10 cellular contexts compared by ENCODE assay signal in the genomic region with DNA sequence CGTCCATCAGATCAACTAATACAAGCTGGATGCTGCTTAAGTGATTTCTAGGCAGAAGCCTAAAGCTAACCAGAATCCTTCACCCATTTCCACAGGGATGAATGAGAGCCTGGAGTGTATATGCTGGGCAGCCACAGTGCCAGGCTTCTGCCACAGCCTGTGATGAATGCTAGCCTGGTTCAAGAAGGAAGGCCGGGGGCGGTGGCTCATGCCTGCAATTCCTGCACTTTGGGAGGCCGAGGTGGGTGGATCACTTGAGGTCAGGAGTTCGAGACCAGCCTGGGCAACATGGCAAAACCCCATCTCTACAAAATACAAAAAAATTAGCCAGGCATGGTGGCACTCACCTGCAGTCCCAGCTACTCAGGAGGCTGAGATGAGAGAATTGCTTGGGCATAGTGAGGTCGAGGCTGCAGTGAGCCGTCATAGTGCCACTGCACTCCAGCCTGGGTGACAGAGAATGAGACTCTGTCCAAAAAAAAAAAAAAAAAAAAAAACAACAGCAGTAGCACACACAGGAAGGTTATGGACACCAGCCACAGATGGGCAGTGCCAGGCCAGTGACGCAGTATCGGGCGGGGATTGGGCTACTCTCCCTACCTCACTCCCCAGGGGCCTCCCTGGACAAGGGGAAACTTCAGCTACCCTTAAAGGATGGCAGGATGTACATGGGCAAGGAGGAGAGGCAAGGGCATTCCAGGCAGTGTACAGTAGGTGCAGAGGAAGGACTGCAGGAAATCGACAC. TPM values are rescaled to one million over a fixed set of nuclear protein-coding genes. Genes with fewer than 3 reads are reported as not detected.
DNase-seq lines count a peak whose midpoint lies in the region; ATAC-seq and TF ChIP-seq lines count a peak whose summit lies in the region.
"Had no signal": no experiment of that assay in that cellular context is flagged by ENCODE, and none has a peak within 500 bp of the region (broad histone marks: within the 10 kb centered on the region; RNA-seq: fewer than 3 reads in every experiment).

No MANE protein-coding gene starts in this region.

- no peak overlapping the region for H2BK12ac ChIP-seq in mesenchymal stem cell (ENCODE audit: low read length in 2 of 2)

- no peaks in the 10 kb centered on the region for H3K36me3 Mint-ChIP-seq in stimulated activated naive CD8-positive, alpha-beta T cell treated with anti-CD3 and anti-CD28 coated beads, Interleukin-15, Interleukin-2, amounts not matched to agents 100 ng/mL and 50 ng/mL, for 24 hours (ENCODE audit: low read depth)
- no peaks in the 10 kb centered on the region for H3K36me3 Mint-ChIP-seq in activated T-helper 2 cell treated with anti-CD3 and anti-CD28 coated beads, Interferon-gamma antibody, Interleukin-2, Interleukin-4, amounts not matched to agents 10 μg/mL and 5 μg/mL and 100 μg/mL, durations not matched to agents 14 hours and 24 hours and 36 hours (ENCODE audit: low read depth)
- H3K36me3 Mint-ChIP-seq: activated naive CD4-positive, alpha-beta T cell treated with anti-CD3 and anti-CD28 coated beads, Interleukin-2, amount 10 ng/mL, durations not matched to agents 7 days and 5 days had no signal

- no peak overlapping the region for H4K8ac ChIP-seq in mesenchymal stem cell (ENCODE audit: low read length)

- intact Hi-C loops in activated T-helper 2 cell treated with anti-CD3 and anti-CD28 coated beads, Interferon-gamma antibody, Interleukin-2, Interleukin-4, amounts not matched to agents 10 μg/mL and 5 μg/mL and 100 μg/mL, durations not matched to agents 14 hours and 24 hours and 36 hours (cut with micrococcal nuclease): no loop called here

- H3K18ac ChIP-seq in mesenchymal stem cell (ENCODE audit: low read depth in 1 of 2, low read length in 2 of 2): no peak overlapping the region

- H3K4me1 ChIP-seq in mesenchymal stem cell (ENCODE audit: control insufficient read depth, insufficient read depth, low read depth, low read length): peaks cover 23% of the 10 kb centered on the region
- H3K4me1 ChIP-seq in foreskin keratinocyte: peaks cover 3% of the 10 kb centered on the region
- H3K4me1 ChIP-seq: prostate gland had no signal

- H3K27ac ChIP-seq in mesenchymal stem cell (ENCODE audit: low read length, poor library complexity, severe bottlenecking): no peak overlapping the region
- no peak overlapping the region for H3K27ac ChIP-seq in foreskin keratinocyte
- H3K27ac ChIP-seq: prostate gland had no signal

- no peak overlapping the region for H3K4me2 ChIP-seq in mesenchymal stem cell (ENCODE audit: low read length, poor library complexity, severe bottlenecking)

- H3K4me1 Mint-ChIP-seq in stimulated activated naive CD8-positive, alpha-beta T cell treated with anti-CD3 and anti-CD28 coated beads, Interleukin-15, Interleukin-2, amounts not matched to agents 100 ng/mL and 50 ng/mL, for 24 hours (ENCODE audit: low read depth): peaks cover 36% of the 10 kb centered on the region
- peaks cover 24% of the 10 kb centered on the region for H3K4me1 Mint-ChIP-seq in activated T-helper 2 cell treated with anti-CD3 and anti-CD28 coated beads, Interferon-gamma antibody, Interleukin-2, Interleukin-4, amounts not matched to agents 10 μg/mL and 5 μg/mL and 100 μg/mL, durations not matched to agents 14 hours and 24 hours and 36 hours (ENCODE audit: low read depth)

- WGBS in mesenchymal stem cell: 82% methylated on average over 6 of the region's 11 CpGs

- no peak overlapping the region for H2BK15ac ChIP-seq in mesenchymal stem cell (ENCODE audit: low read depth, poor library complexity, severe bottlenecking)

- ATAC-seq in stimulated activated naive CD8-positive, alpha-beta T cell treated with anti-CD3 and anti-CD28 coated beads, Interleukin-15, Interleukin-2, amounts not matched to agents 100 U/mL and 50 U/mL, for 24 hours: no peak
- ATAC-seq in foreskin keratinocyte: no peak

- H3K9me3 ChIP-seq in mesenchymal stem cell (ENCODE audit: control insufficient read depth, low read length): no peaks in the 10 kb centered on the region
- H3K9me3 ChIP-seq: prostate gland had no signal

- peak overlapping the region; percentile 44 for H3K9ac ChIP-seq in mesenchymal stem cell (ENCODE audit: low read length)

- H3K79me1 ChIP-seq in mesenchymal stem cell (replicated peaks; ENCODE audit: low read length, poor library complexity, severe bottlenecking): no peaks in the 10 kb centered on the region

- H3K4me3 Mint-ChIP-seq in stimulated activated naive CD8-positive, alpha-beta T cell treated with anti-CD3 and anti-CD28 coated beads, Interleukin-15, Interleukin-2, amounts not matched to agents 100 ng/mL and 50 ng/mL, for 24 hours: peak overlapping the region; percentile 54
- peak overlapping the region; percentile 17 for H3K4me3 Mint-ChIP-seq in activated T-helper 2 cell treated with anti-CD3 and anti-CD28 coated beads, Interferon-gamma antibody, Interleukin-2, Interleukin-4, amounts not matched to agents 10 μg/mL and 5 μg/mL and 100 μg/mL, durations not matched to agents 14 hours and 24 hours and 36 hours (ENCODE audit: low read depth)
- H3K4me3 Mint-ChIP-seq: activated naive CD4-positive, alpha-beta T cell treated with anti-CD3 and anti-CD28 coated beads, Interleukin-2, amount 10 ng/mL, durations not matched to agents 7 days and 5 days had no signal

- no peak overlapping the region for H2AFZ ChIP-seq in mesenchymal stem cell (ENCODE audit: low read depth, low read length)

- H2BK120ac ChIP-seq in mesenchymal stem cell (ENCODE audit: low read depth, low read length): no peak overlapping the region

- H3K9me3 Mint-ChIP-seq in stimulated activated naive CD8-positive, alpha-beta T cell treated with anti-CD3 and anti-CD28 coated beads, Interleukin-15, Interleukin-2, amounts not matched to agents 100 ng/mL and 50 ng/mL, for 24 hours: no peaks in the 10 kb centered on the region
- no peaks in the 10 kb centered on the region for H3K9me3 Mint-ChIP-seq in activated T-helper 2 cell treated with anti-CD3 and anti-CD28 coated beads, Interferon-gamma antibody, Interleukin-2, Interleukin-4, amounts not matched to agents 10 μg/mL and 5 μg/mL and 100 μg/mL, durations not matched to agents 14 hours and 24 hours and 36 hours
- H3K9me3 Mint-ChIP-seq: activated naive CD4-positive, alpha-beta T cell treated with anti-CD3 and anti-CD28 coated beads, Interleukin-2, amount 10 ng/mL, durations not matched to agents 7 days and 5 days had no signal

- H3K36me3 ChIP-seq in mesenchymal stem cell (ENCODE audit: control insufficient read depth in 1 of 2, insufficient read depth in 2 of 2, low read depth in 1 of 2, low read length in 2 of 2): no peaks in the 10 kb centered on the region
- H3K36me3 ChIP-seq: prostate gland had no signal

- H2AK5ac ChIP-seq in mesenchymal stem cell (ENCODE audit: low read length, severe bottlenecking): no peak overlapping the region

- no peak overlapping the region for H2BK5ac ChIP-seq in mesenchymal stem cell (ENCODE audit: low read depth, low read length, poor library complexity, severe bottlenecking)

- H3K27me3 ChIP-seq in mesenchymal stem cell (ENCODE audit: control insufficient read depth in 1 of 2, insufficient read depth in 1 of 2, low read length in 2 of 2): peaks cover 0 to 14% of the 10 kb centered on the region in 2 experiments
- H3K27me3 ChIP-seq in foreskin keratinocyte: no peaks in the 10 kb centered on the region

- H4K91ac ChIP-seq in mesenchymal stem cell (ENCODE audit: low read length): no peak overlapping the region

- no peak overlapping the region for H3K27ac Mint-ChIP-seq in stimulated activated naive CD8-positive, alpha-beta T cell treated with anti-CD3 and anti-CD28 coated beads, Interleukin-15, Interleukin-2, amounts not matched to agents 100 ng/mL and 50 ng/mL, for 24 hours
- H3K27ac Mint-ChIP-seq in activated T-helper 2 cell treated with anti-CD3 and anti-CD28 coated beads, Interferon-gamma antibody, Interleukin-2, Interleukin-4, amounts not matched to agents 10 μg/mL and 5 μg/mL and 100 μg/mL, durations not matched to agents 14 hours and 24 hours and 36 hours: no peak overlapping the region

- peaks cover 4% of the 10 kb centered on the region for H3K27me3 Mint-ChIP-seq in stimulated activated naive CD8-positive, alpha-beta T cell treated with anti-CD3 and anti-CD28 coated beads, Interleukin-15, Interleukin-2, amounts not matched to agents 100 ng/mL and 50 ng/mL, for 24 hours
- peaks cover 2% of the 10 kb centered on the region for H3K27me3 Mint-ChIP-seq in activated T-helper 2 cell treated with anti-CD3 and anti-CD28 coated beads, Interferon-gamma antibody, Interleukin-2, Interleukin-4, amounts not matched to agents 10 μg/mL and 5 μg/mL and 100 μg/mL, durations not matched to agents 14 hours and 24 hours and 36 hours (ENCODE audit: low read depth)

- H3K23ac ChIP-seq in mesenchymal stem cell (ENCODE audit: low read length in 2 of 2): no peak overlapping the region

- no peak overlapping the region for H3K4me3 ChIP-seq in mesenchymal stem cell (ENCODE audit: insufficient read depth in 1 of 2, low read depth in 1 of 2, low read length in 2 of 2)
- H3K4me3 ChIP-seq: prostate gland had no signal

- DNase-seq in stimulated activated naive CD8-positive, alpha-beta T cell treated with anti-CD3 and anti-CD28 coated beads, Interleukin-15, Interleukin-2, amounts not matched to agents 100 U/mL and 50 U/mL, for 24 hours: no peak
- DNase-seq in activated T-helper 2 cell treated with anti-CD3 and anti-CD28 coated beads, Interferon-gamma antibody, Interleukin-2, Interleukin-4, amounts not matched to agents 10 μg/mL and 5 μg/mL and 100 μg/mL, durations not matched to agents 14 hours and 24 hours and 36 hours (ENCODE audit: low spot score): no peak
- DNase-seq in mesenchymal stem cell (no peak), AG08395 (ENCODE audit: low spot score) (no peak), GM19238 (ENCODE audit: insufficient read length, low spot score) (no peak), foreskin keratinocyte (no peak)
- no peak for DNase-seq in stimulated activated naive CD4-positive, alpha-beta T cell (lab: John Stamatoyannopoulos, UW)

- H3K4ac ChIP-seq in mesenchymal stem cell (ENCODE audit: low read depth in 1 of 2, low read length in 2 of 2): no peak overlapping the region

- no peak overlapping the region for H3K14ac ChIP-seq in mesenchymal stem cell (ENCODE audit: low read length in 2 of 2)

- no peak for TF ChIP-seq CTCF in foreskin keratinocyte (conservative IDR thresholded peaks at IDR 0.05)

RNA-seq across cellular contexts. Expression of a gene that starts 23.1 kb away (rescaled TPM):
- total RNA-seq in activated T-helper 2 cell treated with anti-CD3 and anti-CD28 coated beads, Interferon-gamma antibody, Interleukin-2, Interleukin-4, amounts not matched to agents 10 μg/mL and 5 μg/mL and 100 μg/mL, durations not matched to agents 14 hours and 24 hours and 36 hours: not detected in 2 replicates
- polyA plus RNA-seq in mesenchymal stem cell (2013, experiment 1 of 2): 0.06 TPM
- polyA plus RNA-seq in mesenchymal stem cell (2013, experiment 2 of 2): 0.10 TPM
- total RNA-seq in foreskin keratinocyte: not detected in 2 replicates
- not detected in 2 replicates for polyA plus RNA-seq in foreskin keratinocyte
